ENCODE assay signal across 26 cellular contexts in the genomic region with DNA sequence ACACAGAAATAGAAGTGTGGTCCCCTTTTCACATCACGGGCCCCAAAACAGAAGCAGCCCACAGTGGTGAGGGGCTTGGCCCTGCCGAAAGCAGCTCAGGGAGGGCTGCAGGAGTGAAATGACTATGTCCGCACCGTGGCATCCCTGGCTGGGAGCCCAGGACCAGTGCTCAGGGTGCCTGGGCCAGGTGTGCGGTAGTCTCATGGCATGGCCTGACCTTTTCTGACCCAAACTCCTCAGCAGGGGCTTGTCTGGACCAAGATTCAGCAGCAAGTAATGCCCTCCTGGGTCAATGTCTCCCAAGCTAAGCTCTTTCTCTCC.
"Had no signal": no experiment of that assay in that cellular context is flagged by ENCODE, and none has a peak within 500 bp of the region (broad histone marks: within the 10 kb centered on the region; RNA-seq: fewer than 3 reads in every experiment).

No MANE protein-coding gene starts in this region.

- H3K4me3 ChIP-seq: Peyer's patch, SJSA1 had no signal

- ATAC-seq: activated naive CD4-positive, alpha-beta T cell treated with anti-CD3 and anti-CD28 coated beads, Interleukin-2, amount 50 U/mL, for 72 hours; activated naive CD8-positive, alpha-beta T cell treated with anti-CD3 and anti-CD28 coated beads, Interleukin-2, amount 50 U/mL, for 24 hours; activated T-cell treated with anti-CD3 and anti-CD28 coated beads, Interleukin-2, amount 50 U/mL, for 4 hours; SK-N-SH treated with all-trans-retinoic acid at 6 μM for 48 hours had no signal

- H3K4me1 ChIP-seq: Peyer's patch, SJSA1 had no signal

- H3K36me3 Mint-ChIP-seq: activated CD4-positive, alpha-beta memory T cell treated with anti-CD3 and anti-CD28 coated beads for 36 hours had no signal

- H3K4me3 Mint-ChIP-seq: activated B cell treated with CpG ODN at 0.5 μM for 24 hours; activated CD4-positive, alpha-beta memory T cell treated with anti-CD3 and anti-CD28 coated beads for 36 hours; activated CD4-positive, alpha-beta T cell treated with anti-CD3 and anti-CD28 coated beads, Interleukin-2, amount 10 ng/mL, durations not matched to agents 24 days and 14 days; activated naive CD8-positive, alpha-beta T cell treated with anti-CD3 and anti-CD28 coated beads, Interleukin-2, amount 50 U/mL, for 24 hours; activated T-cell treated with anti-CD3 and anti-CD28 coated beads, Interleukin-2, amount 50 U/mL, for 4 hours; T-helper 1 cell treated with Interleukin-12 subunit alpha and Interleukin-12 subunit beta and Interleukin-4 antibody, amounts not matched to agents 30 μg/mL and 1 μg/mL, for 36 hours had no signal

- H3K27ac Mint-ChIP-seq: activated B cell treated with CpG ODN at 0.5 μM for 24 hours; activated CD4-positive, alpha-beta memory T cell treated with anti-CD3 and anti-CD28 coated beads for 36 hours; activated CD4-positive, alpha-beta T cell treated with anti-CD3 and anti-CD28 coated beads, Interleukin-2, amount 10 ng/mL, durations not matched to agents 24 days and 14 days; activated naive CD4-positive, alpha-beta T cell treated with anti-CD3 and anti-CD28 coated beads, Interleukin-2, amount 50 U/mL, for 72 hours; activated naive CD8-positive, alpha-beta T cell treated with anti-CD3 and anti-CD28 coated beads, Interleukin-2, amount 50 U/mL, for 24 hours; T-helper 1 cell treated with Interleukin-12 subunit alpha and Interleukin-12 subunit beta and Interleukin-4 antibody, amounts not matched to agents 30 μg/mL and 1 μg/mL, for 36 hours had no signal

- DNase-seq: activated B cell treated with CpG ODN at 0.5 μM for 24 hours; activated CD4-positive, alpha-beta memory T cell treated with anti-CD3 and anti-CD28 coated beads for 36 hours; activated CD4-positive, alpha-beta T cell treated with anti-CD3 and anti-CD28 coated beads for 1 hour; activated CD4-positive, alpha-beta T cell treated with anti-CD3 and anti-CD28 coated beads, Interleukin-2, amount 10 ng/mL, durations not matched to agents 24 days and 14 days; activated CD8-positive, alpha-beta memory T cell treated with anti-CD3 and anti-CD28 coated beads for 24 hours; activated effector memory CD4-positive, alpha-beta T cell treated with anti-CD3 and anti-CD28 coated beads, Interleukin-2, amount 50 U/mL, for 16 hours; activated naive CD4-positive, alpha-beta T cell treated with Interleukin-2 at 50 U/mL for 16 hours; activated naive CD8-positive, alpha-beta T cell treated with anti-CD3 and anti-CD28 coated beads, Interleukin-2, amount 50 U/mL, for 24 hours; activated T-cell treated with anti-CD3 and anti-CD28 coated beads, Interleukin-2, amount 50 U/mL, for 4 hours; amniotic stem cell; cerebellar nuclear complex; Kasumi-1; NCI-H1105 treated with DMSO at 0.1 percent for 48 hours; NCI-H1436 treated with DMSO at 0.1 percent for 48 hours; NCI-H187; NCI-H2081; NCI-H510A treated with DMSO at 0.1 percent for 48 hours; NCI-H69; NK-92 treated with Interleukin-12 subunit alpha and Interleukin-12 subunit beta, amount 100 ng/mL, for 24 hours; Peyer's patch; SHP77; T-helper 9 cell had no signal

- H3K27ac ChIP-seq: Peyer's patch, SJSA1 had no signal

- H3K36me3 ChIP-seq: Peyer's patch, SJSA1 had no signal

- H3K4me1 Mint-ChIP-seq: activated B cell treated with CpG ODN at 0.5 μM for 24 hours; activated CD4-positive, alpha-beta T cell treated with anti-CD3 and anti-CD28 coated beads, Interleukin-2, amount 10 ng/mL, durations not matched to agents 24 days and 14 days; activated naive CD8-positive, alpha-beta T cell treated with anti-CD3 and anti-CD28 coated beads, Interleukin-2, amount 50 U/mL, for 24 hours had no signal

- H3K27me3 ChIP-seq: Peyer's patch, SJSA1 had no signal

- H3K27me3 Mint-ChIP-seq: activated B cell treated with CpG ODN at 0.5 μM for 24 hours; activated CD4-positive, alpha-beta T cell treated with anti-CD3 and anti-CD28 coated beads, Interleukin-2, amount 10 ng/mL, durations not matched to agents 24 days and 14 days; activated naive CD8-positive, alpha-beta T cell treated with anti-CD3 and anti-CD28 coated beads, Interleukin-2, amount 50 U/mL, for 24 hours had no signal
